16 cellular contexts compared by ENCODE assay signal in genomic region chr16:81706327-81707295, GRCh38.
DNase-seq lines count a peak whose midpoint lies in the region; ATAC-seq, FAIRE-seq and TF ChIP-seq lines count a peak whose summit lies in the region.
"Had no signal": no experiment of that assay in that cellular context is flagged by ENCODE, and none has a peak within 500 bp of the region (broad histone marks: within the 10 kb centered on the region; RNA-seq: fewer than 3 reads in every experiment).

No MANE protein-coding gene starts in this region.

- H3K9ac ChIP-seq in endothelial cell of umbilical vein (replicated peaks; ENCODE audit: extremely low read depth, insufficient read depth, low read length) (no peak overlapping the region), neuronal stem cell (ENCODE audit: low read depth, low read length, poor library complexity) (no peak overlapping the region)

- H4K8ac ChIP-seq in neuronal stem cell (ENCODE audit: low read depth, low read length), result peak overlapping the region; percentile 50

- TF ChIP-seq POLR2A in endothelial cell of umbilical vein (IDR thresholded peaks at IDR 0.05; ENCODE audit: low read depth, low read length), result no peak

- H4K91ac ChIP-seq in neuronal stem cell (ENCODE audit: low read depth, low read length, poor library complexity), result no peak overlapping the region

- no peaks in the 10 kb centered on the region for H3K9me3 ChIP-seq in left ventricle myocardium inferior (replicated peaks)
- no peaks in the 10 kb centered on the region for H3K9me3 ChIP-seq in endothelial cell of umbilical vein (replicated peaks; ENCODE audit: control insufficient read depth, insufficient read depth, low read length)
- no peaks in the 10 kb centered on the region for H3K9me3 ChIP-seq in neuronal stem cell (replicated peaks in 1 of 2; ENCODE audit: control insufficient read depth in 2 of 2, insufficient read depth in 1 of 2, low read depth in 1 of 2, low read length in 2 of 2)
- H3K9me3 ChIP-seq in WERI-Rb-1 (ENCODE audit: severe bottlenecking), result no peaks in the 10 kb centered on the region
- H3K9me3 ChIP-seq: Caco-2, ovary, suprapubic skin had no signal

- no peaks in the 10 kb centered on the region for H4K20me1 ChIP-seq in endothelial cell of umbilical vein (replicated peaks; ENCODE audit: control insufficient read depth, extremely low read depth, insufficient read depth, low read length)

- intact Hi-C loops in left ventricle myocardium inferior (cut with micrococcal nuclease) (no loop called here), Right ventricle myocardium inferior (cut with DNase I) (no loop called here), endothelial cell of umbilical vein (cut with micrococcal nuclease) (no loop called here)

- dilution Hi-C loops in endothelial cell of umbilical vein (cut with MboI; ENCODE audit: extremely low pct_ligation_motif_present, low sequenced_read_pairs), result no loop called here

- no peak for ATAC-seq in Right ventricle myocardium inferior
- ATAC-seq: activated CD4-positive, CD25-positive, alpha-beta regulatory T cell treated with anti-CD3 and anti-CD28 coated beads, Interleukin-2, amount 50 U/mL, for 24 hours had no signal

- no peaks in the 10 kb centered on the region for H3K4me1 ChIP-seq in left ventricle myocardium inferior
- peaks cover 36% of the 10 kb centered on the region for H3K4me1 ChIP-seq in endothelial cell of umbilical vein (ENCODE audit: control insufficient read depth, extremely low read depth, insufficient read depth, low read length)
- H3K4me1 ChIP-seq in neuronal stem cell (ENCODE audit: control insufficient read depth in 2 of 2, insufficient read depth in 1 of 2, low read depth in 1 of 2, low read length in 2 of 2), result peaks cover 13 to 17% of the 10 kb centered on the region in 2 donors

- peaks cover 1% of the 10 kb centered on the region for H3K79me1 ChIP-seq in neuronal stem cell (ENCODE audit: low read depth, low read length)

- H2BK12ac ChIP-seq in neuronal stem cell (ENCODE audit: low read length), result no peak overlapping the region

- WGBS in neuronal stem cell (ENCODE audit: extremely low coverage in 2 of 2, insufficient read length in 2 of 2, insufficient replicate concordance in 1 of 2), 2 donors, result no CpG with 5 or more reads among the region's 26 CpGs

- DNase-seq in left ventricle myocardium inferior (peak; percentile 11), Right ventricle myocardium inferior (ENCODE audit: missing footprints) (no peak), endothelial cell of umbilical vein (ENCODE audit: low read depth, low spot score) (no peak), neuronal stem cell (ENCODE audit: low spot score) (no peak), SK-N-DZ (ENCODE audit: low spot score) (no peak), HUDEP-2 (lab: John Stamatoyannopoulos, UW; ENCODE audit: unreplicated experiment in 76 of 76) (no peak), NCI-H82 (lab: John Stamatoyannopoulos, UW) (no peak), WERI-Rb-1 (no peak)
- DNase-seq: activated naive CD8-positive, alpha-beta T cell treated with anti-CD3 and anti-CD28 coated beads, Interleukin-2, amount 10 ng/mL, durations not matched to agents 7 days and 5 days; Caco-2; RPMI8226; stimulated activated CD4-positive, alpha-beta T cell treated with anti-CD3 and anti-CD28 coated beads, Interleukin-12 subunit alpha, Interleukin-12 subunit beta, amount 100 ng/mL, for 4 hours had no signal

- H3K4ac ChIP-seq in neuronal stem cell (ENCODE audit: low read length), result no peak overlapping the region

- no peaks in the 10 kb centered on the region for H3K27me3 ChIP-seq in left ventricle myocardium inferior (ENCODE audit: low read depth)
- H3K27me3 ChIP-seq in endothelial cell of umbilical vein (ENCODE audit: control insufficient read depth in 2 of 2, insufficient read depth in 2 of 2, low read length in 2 of 2), result no peaks in the 10 kb centered on the region
- H3K27me3 ChIP-seq in neuronal stem cell (ENCODE audit: control insufficient read depth in 3 of 3, insufficient read depth in 3 of 3, low read depth in 1 of 3, low read length in 3 of 3), result no peaks in the 10 kb centered on the region
- no peaks in the 10 kb centered on the region for H3K27me3 ChIP-seq in WERI-Rb-1 (ENCODE audit: insufficient read depth, low read depth, severe bottlenecking)
- H3K27me3 ChIP-seq: ovary, suprapubic skin had no signal

- no peak overlapping the region for H2AK5ac ChIP-seq in neuronal stem cell (ENCODE audit: low read depth, low read length)

- no peak overlapping the region for H3K14ac ChIP-seq in neuronal stem cell (ENCODE audit: low read length)

- no peak overlapping the region for H3K18ac ChIP-seq in neuronal stem cell (ENCODE audit: low read length)

- no peak overlapping the region for H3K23ac ChIP-seq in neuronal stem cell (ENCODE audit: low read depth, low read length, poor library complexity)

- no peak for FAIRE-seq in endothelial cell of umbilical vein (lab: Jason Lieb, UNC)
- FAIRE-seq: G401.6 had no signal

- POLR2A ChIA-PET in endothelial cell of umbilical vein (lab: Charles Lee), result no interaction called here

- H2AFZ ChIP-seq in endothelial cell of umbilical vein (ENCODE audit: low read depth, low read length) (no peak overlapping the region), neuronal stem cell (ENCODE audit: low read length) (no peak overlapping the region)

- no peak overlapping the region for H3K4me2 ChIP-seq in endothelial cell of umbilical vein (ENCODE audit: insufficient read depth, low read length)
- H3K4me2 ChIP-seq in neuronal stem cell (ENCODE audit: insufficient read depth, low read length, poor library complexity, severe bottlenecking), result no peak overlapping the region

- H3K4me3 ChIP-seq in left ventricle myocardium inferior, result no peak overlapping the region
- no peak overlapping the region for H3K4me3 ChIP-seq in endothelial cell of umbilical vein (replicated peaks in 1 of 3; ENCODE audit: insufficient read depth in 1 of 3, low read depth in 1 of 3, low read length in 3 of 3)
- no peak overlapping the region for H3K4me3 ChIP-seq in neuronal stem cell (ENCODE audit: low read length in 2 of 2)
- no peak overlapping the region for H3K4me3 ChIP-seq in WERI-Rb-1 (ENCODE audit: low read depth, low read length)
- H3K4me3 ChIP-seq: ovary, suprapubic skin had no signal

- H3K36me3 ChIP-seq in left ventricle myocardium inferior, result peaks cover 62% of the 10 kb centered on the region
- H3K36me3 ChIP-seq in endothelial cell of umbilical vein (ENCODE audit: control insufficient read depth in 2 of 2, extremely low read depth in 1 of 2, insufficient read depth in 2 of 2, low read length in 2 of 2), result peaks cover 7 to 54% of the 10 kb centered on the region in 2 experiments
- H3K36me3 ChIP-seq in neuronal stem cell (replicated peaks in 1 of 2; ENCODE audit: control insufficient read depth in 2 of 2, insufficient read depth in 2 of 2, low read length in 2 of 2), result peaks cover 34 to 60% of the 10 kb centered on the region in 2 donors
- no peaks in the 10 kb centered on the region for H3K36me3 ChIP-seq in WERI-Rb-1
- H3K36me3 ChIP-seq: ovary had no signal

- BruUV-seq in endothelial cell of umbilical vein (replicated peaks; lab: Mats Ljungman, UMichigan), result no TSS peak

- H3K79me2 ChIP-seq in endothelial cell of umbilical vein (ENCODE audit: control insufficient read depth, insufficient read depth, low read length), result no peaks in the 10 kb centered on the region

- no peak overlapping the region for H2BK15ac ChIP-seq in neuronal stem cell (ENCODE audit: low read length)

- H2BK120ac ChIP-seq in neuronal stem cell (ENCODE audit: low read depth, low read length), result no peak overlapping the region

- no peak overlapping the region for H3K27ac ChIP-seq in left ventricle myocardium inferior (replicated peaks)
- peak overlapping the region; percentile 44 for H3K27ac ChIP-seq in endothelial cell of umbilical vein (ENCODE audit: insufficient read depth, low read depth, low read length)
- H3K27ac ChIP-seq in neuronal stem cell (replicated peaks; ENCODE audit: low read length), result no peak overlapping the region
- H3K27ac ChIP-seq in WERI-Rb-1, result no peak overlapping the region
- H3K27ac ChIP-seq: ovary had no signal

- CTCF ChIA-PET in endothelial cell of umbilical vein (lab: Charles Lee), result interaction anchor here (1.9 kb wide), 1 partner anchor 9 kb away, joined by 9 read pairs; no protein-coding TSS in a partner anchor

- no peak for TF ChIP-seq CTCF in left ventricle myocardium inferior (IDR thresholded peaks at IDR 0.05; ENCODE audit: borderline replicate concordance)
- TF ChIP-seq CTCF in endothelial cell of umbilical vein (IDR thresholded peaks at IDR 0.05; ENCODE audit: extremely low read depth in 1 of 2, insufficient read depth in 1 of 2, low read depth in 1 of 2, low read length in 2 of 2), result no peak
- no peak for TF ChIP-seq CTCF in WERI-Rb-1 (IDR thresholded peaks at IDR 0.05; ENCODE audit: low read depth, low read length)

- no peaks in the 10 kb centered on the region for H3K9me1 ChIP-seq in endothelial cell of umbilical vein (replicated peaks; ENCODE audit: control insufficient read depth, extremely low read depth, insufficient read depth, low read length)

- no peak overlapping the region for H2BK5ac ChIP-seq in neuronal stem cell (ENCODE audit: low read length)

TF ChIP-seq in endothelial cell of umbilical vein, 7 proteins besides CTCF, POLR2A, EP300 and RAD21:
- no peak for TF ChIP-seq MYC (IDR thresholded peaks at IDR 0.05; ENCODE audit: low read depth, low read length)
